Comparison of ENCODE assay signal across 1 cellular context in genomic region chr10:77603529-77603927, GRCh38.
TF ChIP-seq lines count a peak whose summit lies in the region.

No MANE protein-coding gene starts in this region.

TF ChIP-seq in GM12878, 131 proteins besides CTCF, POLR2A, EP300 and RAD21 (continued from another document):
- TF ChIP-seq PKNOX1 (IDR thresholded peaks at IDR 0.05) (no peak), SIN3A (IDR thresholded peaks at IDR 0.05; ENCODE audit: low read depth, low read length) (0 out of 2 replicates have a peak, but pooled peaks have one; percentile 25), POU2F2 (IDR thresholded peaks at IDR 0.05; ENCODE audit: borderline replicate concordance, low read depth, low read length) (no peak), ZBED1 (IDR thresholded peaks at IDR 0.05; ENCODE audit: borderline replicate concordance) (no peak), JUND (IDR thresholded peaks at IDR 0.05; ENCODE audit: low read depth, low read length) (no peak), MLLT1 (IDR thresholded peaks at IDR 0.05) (0 out of 2 replicates have a peak, but pooled peaks have one; percentile 7), SIX5 (IDR thresholded peaks at IDR 0.05; ENCODE audit: low read depth, low read length, severe bottlenecking) (no peak), ESRRA (IDR thresholded peaks at IDR 0.05; ENCODE audit: low read length) (no peak), ATF2 (IDR thresholded peaks at IDR 0.05; ENCODE audit: low read length) (no peak), HCFC1 (IDR thresholded peaks at IDR 0.05; ENCODE audit: low read length) (no peak), NR2C2 (IDR thresholded peaks at IDR 0.05; ENCODE audit: borderline replicate concordance, control insufficient read depth, insufficient read length, low read depth) (no peak), RCOR1 (conservative IDR thresholded peaks at IDR 0.05; ENCODE audit: low read depth, low read length) (no peak), JUNB (IDR thresholded peaks at IDR 0.05) (no peak), E2F4 (IDR thresholded peaks at IDR 0.05; ENCODE audit: low read depth, low read length) (no peak), TAF1 (IDR thresholded peaks at IDR 0.05; ENCODE audit: borderline replicate concordance, low read depth, low read length) (no peak), YBX1 (IDR thresholded peaks at IDR 0.05) (no peak), ZBTB40 (IDR thresholded peaks at IDR 0.05; ENCODE audit: borderline replicate concordance) (no peak), PRDM15 (CRISPR knock-in tag; IDR thresholded peaks at IDR 0.05) (no peak), RAD51 (IDR thresholded peaks at IDR 0.05) (0 out of 2 replicates have a peak, but pooled peaks have one; percentile 17), BHLHE40 (IDR thresholded peaks at IDR 0.05; ENCODE audit: borderline replicate concordance in 1 of 2, low read depth in 2 of 2, low read length in 1 of 2) (peak; percentile 59 to 88; a peak in 2 of 4 replicates), CUX1 (IDR thresholded peaks at IDR 0.05; ENCODE audit: insufficient replicate concordance, low read depth, low read length) (no peak), MAX (IDR thresholded peaks at IDR 0.05; ENCODE audit: low read depth, low read length) (no peak), NR2F1 (conservative IDR thresholded peaks at IDR 0.05) (peak; percentile 53), CEBPB (IDR thresholded peaks at IDR 0.05; ENCODE audit: borderline replicate concordance in 1 of 2, low read depth in 2 of 2, low read length in 2 of 2) (no peak), ATF3 (IDR thresholded peaks at IDR 0.05; ENCODE audit: borderline replicate concordance, extremely low read depth, low read depth, low read length) (no peak), HDAC2 (IDR thresholded peaks at IDR 0.05) (no peak)
